In the genomic region with DNA sequence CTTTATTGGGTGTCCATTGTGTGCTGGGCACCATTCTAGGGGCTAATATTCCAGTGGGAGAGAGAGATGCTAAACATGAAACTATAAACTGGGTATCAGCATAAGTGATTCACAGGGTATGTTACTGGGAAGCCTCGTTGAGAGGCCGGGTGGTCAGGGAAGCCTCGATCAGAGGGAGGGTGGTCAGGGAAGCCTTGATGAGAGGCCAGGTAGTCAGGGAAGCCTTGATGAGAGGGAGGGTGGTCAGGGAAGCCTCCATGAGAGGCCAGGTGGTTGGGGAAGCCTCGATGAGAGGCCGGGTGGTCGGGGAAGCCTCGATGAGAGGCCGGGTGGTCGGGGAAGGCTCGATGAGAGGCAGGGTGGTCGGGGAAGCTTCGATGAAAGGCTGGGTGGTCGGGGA, we compare ENCODE assay signal across 1 cellular context.
TF ChIP-seq lines count a peak whose summit lies in the region.

No MANE protein-coding gene starts in this region.

TF ChIP-seq in H1, 55 proteins besides CTCF, POLR2A, EP300 and RAD21:
- TF ChIP-seq GTF2F1 (IDR thresholded peaks at IDR 0.05; ENCODE audit: borderline replicate concordance, low read depth, low read length) (no peak), EGR1 (IDR thresholded peaks at IDR 0.05; ENCODE audit: borderline replicate concordance, low read depth, low read length) (no peak), SIRT6 (IDR thresholded peaks at IDR 0.05; ENCODE audit: low read length) (no peak), YY1 (IDR thresholded peaks at IDR 0.05; ENCODE audit: low read depth, low read length) (no peak), SUZ12 (IDR thresholded peaks at IDR 0.05; ENCODE audit: low read length) (no peak), BCL11A (IDR thresholded peaks at IDR 0.05; ENCODE audit: low read depth in 2 of 2, low read length in 2 of 2) (no peak), KDM4A (IDR thresholded peaks at IDR 0.05; ENCODE audit: low read depth, low read length, severe bottlenecking) (no peak), CHD2 (IDR thresholded peaks at IDR 0.05; ENCODE audit: low read length) (no peak), TAF7 (optimal IDR thresholded peaks at IDR 0.05; ENCODE audit: borderline replicate concordance, low read depth, low read length) (no peak), EZH2 (IDR thresholded peaks at IDR 0.05; ENCODE audit: low read depth, low read length, severe bottlenecking) (no peak), SP4 (IDR thresholded peaks at IDR 0.05; ENCODE audit: low read length) (no peak), TBP (IDR thresholded peaks at IDR 0.05; ENCODE audit: low read depth, low read length) (no peak), NRF1 (IDR thresholded peaks at IDR 0.05; ENCODE audit: low read depth, low read length) (no peak), ZNF274 (IDR thresholded peaks at IDR 0.05; ENCODE audit: borderline replicate concordance, extremely low read depth, low read length) (no peak), PHF8 (conservative IDR thresholded peaks at IDR 0.05; ENCODE audit: low read depth, low read length) (no peak), BRCA1 (IDR thresholded peaks at IDR 0.05; ENCODE audit: low read depth, low read length) (no peak), CHD1 (IDR thresholded peaks at IDR 0.05; ENCODE audit: low read depth, low read length) (no peak)
